Comparison of ENCODE assay signal across 15 cellular contexts in the genomic region with DNA sequence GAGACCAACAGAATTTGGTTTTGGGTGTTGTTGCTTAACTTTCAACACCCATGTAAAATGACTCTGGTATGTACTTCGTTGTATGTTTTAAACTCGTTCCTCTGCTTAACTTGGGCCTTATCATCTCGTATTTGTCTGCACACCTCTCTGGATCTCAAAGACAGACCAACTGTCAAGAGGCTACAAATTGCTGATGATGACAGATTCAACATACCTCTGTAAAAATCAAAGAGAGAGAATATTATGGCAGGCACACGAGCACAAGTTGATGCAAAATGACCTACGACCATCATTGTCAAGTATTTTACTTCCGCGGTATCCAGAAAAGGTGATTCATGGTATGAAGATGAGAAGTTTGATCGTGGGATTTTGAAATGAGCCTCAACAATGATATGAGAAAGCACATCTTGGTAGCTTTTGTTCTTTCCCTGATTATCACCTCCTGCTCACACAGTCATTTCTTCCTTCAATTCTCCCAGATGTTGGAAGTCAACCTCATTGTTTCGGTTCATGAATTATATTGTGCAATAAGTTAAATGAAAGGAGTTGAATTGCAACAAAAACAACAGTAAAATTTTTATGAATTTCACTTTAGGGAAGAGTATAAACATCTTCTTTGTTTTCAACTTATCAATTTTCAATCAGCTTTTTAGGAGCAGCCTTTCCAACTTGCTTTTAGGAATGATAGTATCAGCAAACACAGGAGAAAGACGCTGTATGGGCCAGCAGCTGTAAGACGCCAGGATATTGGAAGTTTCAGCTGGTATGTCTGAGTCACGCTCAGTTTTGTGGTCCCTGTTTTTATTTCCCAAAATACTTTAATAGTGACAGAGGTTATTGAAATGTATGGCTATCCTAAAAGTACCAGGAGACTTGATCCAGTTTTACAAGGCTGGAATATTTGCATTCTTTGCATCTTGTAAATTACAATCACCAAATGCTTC.
DNase-seq lines count a peak whose midpoint lies in the region; ATAC-seq and TF ChIP-seq lines count a peak whose summit lies in the region.
"Had no signal": no experiment of that assay in that cellular context is flagged by ENCODE, and none has a peak within 500 bp of the region (broad histone marks: within the 10 kb centered on the region; RNA-seq: fewer than 3 reads in every experiment).

No MANE protein-coding gene starts in this region.

- no peaks in the 10 kb centered on the region for H3K9me3 Mint-ChIP-seq in GM23338
- no peaks in the 10 kb centered on the region for H3K9me3 Mint-ChIP-seq in mesothelial cell of epicardium
- no peaks in the 10 kb centered on the region for H3K9me3 Mint-ChIP-seq in CD8-positive, alpha-beta T cell

- H3K27ac Mint-ChIP-seq in GM23338 (no peak overlapping the region), mesothelial cell of epicardium (peak overlapping the region; percentile 18)
- H3K27ac Mint-ChIP-seq in CD8-positive, alpha-beta T cell, result no peak overlapping the region

- no peaks in the 10 kb centered on the region for H3K27me3 ChIP-seq in GM23338 (ENCODE audit: insufficient read depth)
- no peaks in the 10 kb centered on the region for H3K27me3 ChIP-seq in adipocyte (replicated peaks; ENCODE audit: control insufficient read depth, insufficient read depth, low read length)
- no peaks in the 10 kb centered on the region for H3K27me3 ChIP-seq in CD8-positive, alpha-beta T cell (ENCODE audit: insufficient read depth, low read length)
- H3K27me3 ChIP-seq: BLaER1 had no signal

- no peak for ATAC-seq in GM23338
- no peak for ATAC-seq in CD8-positive, alpha-beta T cell
- ATAC-seq: GM12878 had no signal

- H3K4me1 ChIP-seq in GM23338 (ENCODE audit: insufficient read depth) (no peaks in the 10 kb centered on the region), adipocyte (ENCODE audit: control insufficient read depth, insufficient read depth, low read length) (peaks cover 2% of the 10 kb centered on the region)
- no peaks in the 10 kb centered on the region for H3K4me1 ChIP-seq in CD8-positive, alpha-beta T cell (ENCODE audit: insufficient read depth, low read length)

- POLR2A ChIA-PET in CD8-positive, alpha-beta T cell (lab: Charles Lee), result no interaction called here

- H3K9me2 ChIP-seq in GM23338 (ENCODE audit: insufficient read depth), result no peaks in the 10 kb centered on the region

- H3K27me3 Mint-ChIP-seq in GM23338 (ENCODE audit: insufficient read depth, low read depth, poor library complexity) (no peaks in the 10 kb centered on the region), mesothelial cell of epicardium (ENCODE audit: low read depth) (no peaks in the 10 kb centered on the region)
- H3K27me3 Mint-ChIP-seq in CD8-positive, alpha-beta T cell (ENCODE audit: low read depth), result peaks cover 3% of the 10 kb centered on the region

- H3K9me3 ChIP-seq in adipocyte (ENCODE audit: control insufficient read depth, low read length), result no peaks in the 10 kb centered on the region
- no peaks in the 10 kb centered on the region for H3K9me3 ChIP-seq in CD8-positive, alpha-beta T cell (ENCODE audit: low read length)

- H3K36me3 ChIP-seq in GM23338 (ENCODE audit: insufficient read depth), result no peaks in the 10 kb centered on the region
- no peaks in the 10 kb centered on the region for H3K36me3 ChIP-seq in adipocyte (ENCODE audit: control insufficient read depth, insufficient read depth, low read length, severe bottlenecking)
- H3K36me3 ChIP-seq in CD8-positive, alpha-beta T cell (ENCODE audit: insufficient read depth, low read length), result no peaks in the 10 kb centered on the region
- H3K36me3 ChIP-seq: BLaER1 had no signal

- 0 out of 2 replicates have a peak overlapping the region, but pooled peaks have one; percentile 43 for H2AFZ ChIP-seq in GM23338

- no peaks in the 10 kb centered on the region for H3K79me2 ChIP-seq in GM23338 (replicated peaks; ENCODE audit: insufficient read depth)

- H3F3A ChIP-seq in GM23338 (replicated peaks; ENCODE audit: low read depth), result no peaks in the 10 kb centered on the region

- no peaks in the 10 kb centered on the region for H3K36me3 Mint-ChIP-seq in GM23338 (ENCODE audit: low read depth)
- no peaks in the 10 kb centered on the region for H3K36me3 Mint-ChIP-seq in mesothelial cell of epicardium
- no peaks in the 10 kb centered on the region for H3K36me3 Mint-ChIP-seq in CD8-positive, alpha-beta T cell

- no peaks in the 10 kb centered on the region for H3K4me1 Mint-ChIP-seq in GM23338
- H3K4me1 Mint-ChIP-seq in mesothelial cell of epicardium, result peaks cover 31% of the 10 kb centered on the region
- H3K4me1 Mint-ChIP-seq in CD8-positive, alpha-beta T cell (ENCODE audit: low read depth), result no peaks in the 10 kb centered on the region

- H4K20me1 ChIP-seq in GM23338 (replicated peaks; ENCODE audit: insufficient read depth), result no peaks in the 10 kb centered on the region
- H4K20me1 ChIP-seq: BLaER1 had no signal

- no peak overlapping the region for H3K4me3 ChIP-seq in GM23338
- H3K4me3 ChIP-seq in adipocyte (ENCODE audit: low read length), result no peak overlapping the region
- H3K4me3 ChIP-seq in CD8-positive, alpha-beta T cell (ENCODE audit: low read depth, low read length), result no peak overlapping the region
- H3K4me3 ChIP-seq: BLaER1, GM12878 had no signal

- intact Hi-C loops in CD8-positive, alpha-beta T cell (cut with DNase I, micrococcal nuclease), result no loop called here

- no peak overlapping the region for H3K4me2 ChIP-seq in GM23338
- H3K4me2 ChIP-seq: BLaER1 had no signal

- H3K27ac ChIP-seq in GM23338 (ENCODE audit: low read depth), result no peak overlapping the region
- no peak overlapping the region for H3K27ac ChIP-seq in CD8-positive, alpha-beta T cell (ENCODE audit: low read depth, low read length)
- H3K27ac ChIP-seq: BLaER1, HL-60 had no signal

- CTCF ChIA-PET in CD8-positive, alpha-beta T cell (lab: Charles Lee), result no interaction called here

- no peak for TF ChIP-seq CTCF in GM23338 (conservative IDR thresholded peaks at IDR 0.05; ENCODE audit: low read depth in 2 of 2)
- no peak for TF ChIP-seq CTCF in mesothelial cell of epicardium (IDR thresholded peaks at IDR 0.05; ENCODE audit: unreplicated experiment)
- TF ChIP-seq CTCF in CD8-positive, alpha-beta T cell (IDR thresholded peaks at IDR 0.05), result no peak

- no peak overlapping the region for H3K4me3 Mint-ChIP-seq in GM23338
- no peak overlapping the region for H3K4me3 Mint-ChIP-seq in mesothelial cell of epicardium
- H3K4me3 Mint-ChIP-seq in CD8-positive, alpha-beta T cell, result no peak overlapping the region

- H3K9ac ChIP-seq in adipocyte (ENCODE audit: low read length), result no peak overlapping the region
- H3K9ac ChIP-seq: BLaER1 had no signal

- DNase-seq in AG20443 (ENCODE audit: low spot score) (peak; percentile 17), GM23338 (ENCODE audit: low spot score) (no peak), adipocyte (ENCODE audit: low read depth) (peak; percentile 21), mesothelial cell of epicardium (ENCODE audit: low spot score in 2 of 2, unreplicated experiment in 2 of 2) (no peak), NCI-H2029 (lab: John Stamatoyannopoulos, UW) (no peak)
- DNase-seq in CD8-positive, alpha-beta T cell, result no peak
- no peak for DNase-seq in central memory CD4-positive, alpha-beta T cell
- DNase-seq: HCEC 1CT, NCI-H1417, NCI-H2029 treated with DMSO at 0.1 percent for 48 hours, NCI-H510A treated with DMSO at 0.1 percent for 48 hours, SHP77 treated with DMSO at 0.1 percent for 48 hours had no signal

TF ChIP-seq in GM23338, 12 proteins besides CTCF, POLR2A, EP300 and RAD21 (continues in another document):
- no peak for TF ChIP-seq ZNF331 (CRISPR knock-in tag; IDR thresholded peaks at IDR 0.05; ENCODE audit: low read depth)
- no peak for TF ChIP-seq POLR2AphosphoS5 (IDR thresholded peaks at IDR 0.05; ENCODE audit: low read depth)
- TF ChIP-seq JUNB (IDR thresholded peaks at IDR 0.05; ENCODE audit: unreplicated experiment), result no peak

Comparison
In these comparisons a context has a peak if more than half of its experiments do, and no peak if none do; other contexts are left out.
1. DNase-seq: peak in AG20443 (single experiment) and adipocyte (single experiment); none in GM23338 (single experiment), mesothelial cell of epicardium (0 of 2), CD8-positive, alpha-beta T cell (0 of 7), central memory CD4-positive, alpha-beta T cell (single experiment) and NCI-H2029 (single experiment).